ENCODE assay signal across 8 cellular contexts in the genomic region with DNA sequence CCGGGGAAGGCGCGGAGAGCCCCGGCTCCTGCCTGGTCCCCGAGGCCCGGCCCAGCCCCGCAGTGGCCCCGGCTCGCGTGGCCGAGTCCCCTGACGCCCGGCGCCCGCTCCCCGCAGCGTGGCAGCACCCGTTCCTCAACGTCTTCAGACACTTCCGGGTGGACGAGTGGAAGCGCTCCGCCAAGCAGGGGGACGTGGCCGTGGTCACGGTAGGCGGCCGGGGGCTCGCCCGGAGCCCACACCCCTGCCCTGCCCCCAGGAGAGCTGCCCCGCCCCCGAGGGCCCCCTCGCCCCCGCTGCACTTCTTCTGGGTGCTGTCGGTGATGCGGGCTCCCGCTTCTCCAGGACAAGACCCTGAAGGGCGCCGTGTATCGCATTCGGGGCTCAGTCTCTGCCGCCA. TPM values are rescaled to one million over a fixed set of nuclear protein-coding genes. Genes with fewer than 3 reads are reported as not detected.
DNase-seq lines count a peak whose midpoint lies in the region; ATAC-seq, FAIRE-seq and TF ChIP-seq lines count a peak whose summit lies in the region.

No MANE protein-coding gene starts in this region.

- H3K4me2 ChIP-seq in A549, result peak overlapping the region; percentile 93

- H3K36me3 Mint-ChIP-seq in IgD-negative memory B cell (no peaks in the 10 kb centered on the region), brain (no peaks in the 10 kb centered on the region)

- CTCF ChIA-PET in A549 (lab: Yijun Ruan, JAX), result interaction anchor here (1.1 to 6.1 kb wide), 7 partner anchors 10 to 31 kb away, joined by 3 to 64 read pairs (median 3); a partner anchor contains a TSS

- H3K4me3 ChIP-seq in A549 (peak overlapping the region; percentile 79), mesodermal cell (ENCODE audit: extremely low read depth, insufficient read depth, low read length, poor library complexity, severe bottlenecking) (peak overlapping the region; percentile 66)

- ATAC-seq in A549 (peak in 1 of 2 experiments; percentile 8; a peak in 1 of 6 replicates), GM18868 (IDR thresholded peaks at IDR 0.05; ENCODE audit: unreplicated experiment) (peak; percentile 18)

- no peak for FAIRE-seq in A549 (lab: Jason Lieb, UNC)

- peaks cover 16% of the 10 kb centered on the region for H3K36me3 ChIP-seq in mesodermal cell (ENCODE audit: control insufficient read depth, insufficient read depth, low read length)

- TF ChIP-seq POLR2A in A549 (IDR thresholded peaks at IDR 0.05; ENCODE audit: low read length), result no peak

- H3K27ac ChIP-seq in A549 (peak overlapping the region; percentile 90 to 99), mesodermal cell (ENCODE audit: low read depth, low read length, severe bottlenecking) (no peak overlapping the region)

- H3K9me3 ChIP-seq in A549, result no peaks in the 10 kb centered on the region
- no peaks in the 10 kb centered on the region for H3K9me3 ChIP-seq in mesodermal cell (ENCODE audit: control insufficient read depth, low read length)

- POLR2A ChIA-PET in A549 (lab: Yijun Ruan, JAX), result interaction anchor here (0.6 to 1.3 kb wide), 4 partner anchors 13 to 773 kb away, joined by 3 to 6 read pairs (median 4); a partner anchor contains a TSS

- H3K4me3 Mint-ChIP-seq in IgD-negative memory B cell, result peak overlapping the region; percentile 55 to 93 (median 77)
- H3K4me3 Mint-ChIP-seq in brain, result peak overlapping the region; percentile 77 to 88 (median 80)

- DNase-seq in A549 (ENCODE audit: low read depth in 1 of 2, low spot score in 1 of 2) (no peak), NCI-H226 (no peak), HuH-7 (ENCODE audit: low spot score) (no peak), globus pallidus (ENCODE audit: low spot score) (no peak)

- TF ChIP-seq EP300 in A549 (IDR thresholded peaks at IDR 0.05), result no peak

- WGBS in A549 (ENCODE audit: missing lambda C conversion rate), result 92% methylated on average over 5 of the region's 42 CpGs
- WGBS in mesodermal cell (ENCODE audit: insufficient coverage in 2 of 2), 2 experiments, result 13 to 15% methylated on average over 27 to 33 of the region's 42 CpGs

- TF ChIP-seq RAD21 in A549 (conservative IDR thresholded peaks at IDR 0.05 in 1 of 2, IDR thresholded peaks at IDR 0.05 in 1 of 2), result no peak

- H3K4me1 Mint-ChIP-seq in IgD-negative memory B cell, result peaks cover 0 to 5% (median 4%) of the 10 kb centered on the region in 3 donors
- peaks cover 22% of the 10 kb centered on the region for H3K4me1 Mint-ChIP-seq in brain

- H3K4me1 ChIP-seq in A549 (peaks cover 41% of the 10 kb centered on the region), mesodermal cell (ENCODE audit: control insufficient read depth, insufficient read depth, low read length, poor library complexity, severe bottlenecking) (peaks cover 7% of the 10 kb centered on the region)

- H3K27me3 Mint-ChIP-seq in IgD-negative memory B cell (no peaks in the 10 kb centered on the region), brain (no peaks in the 10 kb centered on the region)

- no peak overlapping the region for H3K27ac Mint-ChIP-seq in IgD-negative memory B cell
- peak overlapping the region in 2 of 5 experiments; percentile 57 to 62 for H3K27ac Mint-ChIP-seq in brain

- no peaks in the 10 kb centered on the region for H3K9me3 Mint-ChIP-seq in IgD-negative memory B cell
- H3K9me3 Mint-ChIP-seq in brain, result no peaks in the 10 kb centered on the region

- no peak for TF ChIP-seq CTCF in A549 (IDR thresholded peaks at IDR 0.05)
- no peak for TF ChIP-seq CTCF in brain (conservative IDR thresholded peaks at IDR 0.05)

TF ChIP-seq in A549, 52 proteins besides CTCF, POLR2A, EP300 and RAD21:
- TF ChIP-seq FOSB (CRISPR knock-in tag; IDR thresholded peaks at IDR 0.05) (no peak), GATA3 (IDR thresholded peaks at IDR 0.05; ENCODE audit: borderline replicate concordance) (no peak), CEBPB (IDR thresholded peaks at IDR 0.05) (no peak), KDM5A (IDR thresholded peaks at IDR 0.05) (no peak), HOXB13 (CRISPR knock-in tag; IDR thresholded peaks at IDR 0.05; ENCODE audit: low read depth) (no peak), HDAC2 (IDR thresholded peaks at IDR 0.05) (no peak), ESRRA (IDR thresholded peaks at IDR 0.05; ENCODE audit: borderline replicate concordance, low read length) (no peak), CHD4 (IDR thresholded peaks at IDR 0.05; ENCODE audit: borderline replicate concordance) (no peak), EHMT2 (IDR thresholded peaks at IDR 0.05; ENCODE audit: low read depth) (no peak), CHD2 (IDR thresholded peaks at IDR 0.05; ENCODE audit: low read length, partially characterized antibody) (no peak), HOXA7 (CRISPR knock-in tag; IDR thresholded peaks at IDR 0.05) (no peak), ZNF302 (CRISPR knock-in tag; IDR thresholded peaks at IDR 0.05) (no peak), EHF (CRISPR knock-in tag; IDR thresholded peaks at IDR 0.05) (no peak), JUNB (IDR thresholded peaks at IDR 0.05) (no peak), NR3C1 (IDR thresholded peaks at IDR 0.05) (no peak), CBX8 (IDR thresholded peaks at IDR 0.05) (no peak)

RNA-seq across cellular contexts. Expression of a gene that starts 0.5 kb away (rescaled TPM):
- polyA plus RNA-seq in A549 (2011; rRNA removed), result 6.5 and 7.3 TPM in 2 replicates
- polyA plus RNA-seq in A549 (2012; cell fraction: cytosol; rRNA removed), result 27.7 and 34.5 TPM in 2 replicates
- polyA plus RNA-seq in A549 (2012; cell fraction: nucleus; rRNA removed), result 286 and 396 TPM in 2 replicates
- 28.1 to 31.4 TPM (median 30.7 TPM) in 3 replicates for polyA plus RNA-seq in A549 (2017; fragmentation: RNase III; extraction: RNeasy Plus Mini Kit Qiagen cat#74134 plus additional on column Dnase treatment)
- 4.8 and 8.1 TPM in 2 replicates for polyA minus RNA-seq in A549 (2011; rRNA and poly(A)+ RNA removed)
- polyA plus RNA-seq in IgD-negative memory B cell, result 0.54 TPM
- polyA plus RNA-seq in brain (ENCODE audit: insufficient read depth, low read depth, low replicate concordance), result 12.5 TPM
- 19.9 TPM for polyA plus RNA-seq in mesodermal cell (2013, experiment 1 of 2)
- polyA plus RNA-seq in mesodermal cell (2013, experiment 2 of 2), result 18.6 TPM

RNA-seq across cellular contexts. Expression of a gene that starts 8.0 kb away (rescaled TPM):
- polyA plus RNA-seq in A549 (2011; rRNA removed) (10.7 and 12.9 TPM in 2 replicates), A549 (2017; fragmentation: RNase III; extraction: RNeasy Plus Mini Kit Qiagen cat#74134 plus additional on column Dnase treatment) (20.3 to 21.3 TPM (median 21.3 TPM) in 3 replicates), IgD-negative memory B cell (52.8 TPM), brain (ENCODE audit: insufficient read depth, low read depth, low replicate concordance) (22.6 TPM)
- polyA plus RNA-seq in A549 (2012; cell fraction: cytosol; rRNA removed), result 55.0 and 61.1 TPM in 2 replicates
- polyA plus RNA-seq in A549 (2012; cell fraction: nucleus; rRNA removed), result 68.5 and 70.2 TPM in 2 replicates
- 2.0 TPM in 2 replicates for polyA minus RNA-seq in A549 (2011; rRNA and poly(A)+ RNA removed)
- polyA plus RNA-seq in mesodermal cell (2013, experiment 1 of 2), result 11.1 TPM
- 11.5 TPM for polyA plus RNA-seq in mesodermal cell (2013, experiment 2 of 2)

RNA-seq across cellular contexts. Expression of a gene that starts 13.5 kb away (rescaled TPM):
- polyA plus RNA-seq in A549 (2011; rRNA removed) (44.2 and 47.2 TPM in 2 replicates), A549 (2017; fragmentation: RNase III; extraction: RNeasy Plus Mini Kit Qiagen cat#74134 plus additional on column Dnase treatment) (78.3 to 83.6 TPM (median 80.3 TPM) in 3 replicates), IgD-negative memory B cell (81.0 TPM), brain (ENCODE audit: insufficient read depth, low read depth, low replicate concordance) (191 TPM)
- polyA plus RNA-seq in A549 (2012; cell fraction: cytosol; rRNA removed), result 172 and 227 TPM in 2 replicates
- polyA plus RNA-seq in A549 (2012; cell fraction: nucleus; rRNA removed), result 135 and 259 TPM in 2 replicates
- polyA minus RNA-seq in A549 (2011; rRNA and poly(A)+ RNA removed), result 24.2 and 30.7 TPM in 2 replicates
- polyA plus RNA-seq in mesodermal cell (2013, experiment 1 of 2), result 84.0 TPM
- polyA plus RNA-seq in mesodermal cell (2013, experiment 2 of 2), result 70.7 TPM

RNA-seq across cellular contexts. Expression of a gene that starts 18.3 kb away (rescaled TPM):
- polyA plus RNA-seq in A549 (2011; rRNA removed) (33.9 and 38.0 TPM in 2 replicates), A549 (2017; fragmentation: RNase III; extraction: RNeasy Plus Mini Kit Qiagen cat#74134 plus additional on column Dnase treatment) (74.0 to 83.5 TPM (median 83.1 TPM) in 3 replicates), IgD-negative memory B cell (42.7 TPM), brain (ENCODE audit: insufficient read depth, low read depth, low replicate concordance) (65.6 TPM)
- polyA plus RNA-seq in A549 (2012; cell fraction: cytosol; rRNA removed), result 125 and 162 TPM in 2 replicates
- 953 and 1,278 TPM in 2 replicates for polyA plus RNA-seq in A549 (2012; cell fraction: nucleus; rRNA removed)
- 26.4 and 38.1 TPM in 2 replicates for polyA minus RNA-seq in A549 (2011; rRNA and poly(A)+ RNA removed)
- 96.2 TPM for polyA plus RNA-seq in mesodermal cell (2013, experiment 1 of 2)
- 75.5 TPM for polyA plus RNA-seq in mesodermal cell (2013, experiment 2 of 2)

RNA-seq across cellular contexts. Expression of a gene that starts 18.9 kb away (rescaled TPM):
- polyA plus RNA-seq in A549 (2011; rRNA removed) (0.05 TPM in 1 of 2 replicates, not detected in the other), A549 (2017; fragmentation: RNase III; extraction: RNeasy Plus Mini Kit Qiagen cat#74134 plus additional on column Dnase treatment) (0.15 to 0.23 TPM (median 0.17 TPM) in 3 replicates), IgD-negative memory B cell (not detected), brain (ENCODE audit: insufficient read depth, low read depth, low replicate concordance) (1.4 TPM)
- polyA plus RNA-seq in A549 (2012; cell fraction: cytosol; rRNA removed), result 0.13 TPM in 2 replicates
- polyA plus RNA-seq in A549 (2012; cell fraction: nucleus; rRNA removed), result 0.67 and 1.1 TPM in 2 replicates
- 0.05 TPM in 1 of 2 replicates, not detected in the other for polyA minus RNA-seq in A549 (2011; rRNA and poly(A)+ RNA removed)
- polyA plus RNA-seq in mesodermal cell (2013, experiment 1 of 2), result 30.4 TPM
- 30.3 TPM for polyA plus RNA-seq in mesodermal cell (2013, experiment 2 of 2)
